Comparison of ENCODE assay signal across 9 cellular contexts in genomic region chr9:3479516-3480352, GRCh38. TPM values are rescaled to one million over a fixed set of nuclear protein-coding genes. Genes with fewer than 3 reads are reported as not detected.
A peak's percentile ranks its signal among the peaks of the same experiment; 100 is the strongest.
DNase-seq lines count a peak whose midpoint lies in the region; ATAC-seq lines count a peak whose summit lies in the region.
"Had no signal": no experiment of that assay in that cellular context is flagged by ENCODE, and none has a peak within 500 bp of the region (broad histone marks: within the 10 kb centered on the region; RNA-seq: fewer than 3 reads in every experiment).

No MANE protein-coding gene starts in this region.

- peak; percentile 46 for ATAC-seq in HG02885 (IDR thresholded peaks at IDR 0.05; ENCODE audit: poor library complexity, unreplicated experiment)
- ATAC-seq in T-helper 17 cell, result no peak
- ATAC-seq: Panc1 had no signal

- peak overlapping the region; percentile 7 for H3K4me3 Mint-ChIP-seq in activated naive CD4-positive, alpha-beta T cell treated with anti-CD3 and anti-CD28 coated beads, Interleukin-2, amount 50 U/mL, for 24 hours
- no peak overlapping the region for H3K4me3 Mint-ChIP-seq in T-helper 17 cell

- no peaks in the 10 kb centered on the region for H3K9me3 ChIP-seq in T-helper 17 cell (ENCODE audit: control insufficient read depth, low read length, poor library complexity, severe bottlenecking)

- H3K27ac Mint-ChIP-seq in activated naive CD4-positive, alpha-beta T cell treated with anti-CD3 and anti-CD28 coated beads, Interleukin-2, amount 50 U/mL, for 24 hours, result peak overlapping the region; percentile 94
- H3K27ac Mint-ChIP-seq in T-helper 17 cell, result peak overlapping the region; percentile 95

- DNase-seq in activated naive CD4-positive, alpha-beta T cell treated with anti-CD3 and anti-CD28 coated beads, Interleukin-2, amount 50 U/mL, for 16 hours, result no peak
- DNase-seq in T-helper 17 cell, result no peak
- no peak for DNase-seq in NCI-H2227 (lab: John Stamatoyannopoulos, UW; ENCODE audit: unreplicated experiment)
- no peak for DNase-seq in NCI-H345 treated with DMSO at 0.1 percent for 48 hours (lab: John Stamatoyannopoulos, UW; ENCODE audit: unreplicated experiment)
- DNase-seq in amniotic stem cell (lab: John Stamatoyannopoulos, UW), result no peak
- no peak for DNase-seq in DMS153 treated with DMSO at 0.1 percent for 48 hours (lab: John Stamatoyannopoulos, UW; ENCODE audit: unreplicated experiment)

- H3K9me3 Mint-ChIP-seq in activated naive CD4-positive, alpha-beta T cell treated with anti-CD3 and anti-CD28 coated beads, Interleukin-2, amount 50 U/mL, for 24 hours, result no peaks in the 10 kb centered on the region

- peaks cover 35% of the 10 kb centered on the region for H3K36me3 Mint-ChIP-seq in activated naive CD4-positive, alpha-beta T cell treated with anti-CD3 and anti-CD28 coated beads, Interleukin-2, amount 50 U/mL, for 24 hours
- no peaks in the 10 kb centered on the region for H3K36me3 Mint-ChIP-seq in T-helper 17 cell (ENCODE audit: low read depth)

- H3K27me3 Mint-ChIP-seq in activated naive CD4-positive, alpha-beta T cell treated with anti-CD3 and anti-CD28 coated beads, Interleukin-2, amount 50 U/mL, for 24 hours, result no peaks in the 10 kb centered on the region
- no peaks in the 10 kb centered on the region for H3K27me3 Mint-ChIP-seq in T-helper 17 cell

- peaks cover 69% of the 10 kb centered on the region for H3K4me1 Mint-ChIP-seq in activated naive CD4-positive, alpha-beta T cell treated with anti-CD3 and anti-CD28 coated beads, Interleukin-2, amount 50 U/mL, for 24 hours
- peaks cover 31% of the 10 kb centered on the region for H3K4me1 Mint-ChIP-seq in T-helper 17 cell

RNA-seq across cellular contexts. Expression of gene RFX3, which starts 46.1 kb away (rescaled TPM):
- 10 to 100 TPM; 23.6 to 27.1 TPM for total RNA-seq in T-helper 17 cell
